ENCODE assay signal across 30 cellular contexts in genomic region chr11:70383664-70384395, GRCh38. TPM values are rescaled to one million over a fixed set of nuclear protein-coding genes. Genes with fewer than 3 reads are reported as not detected.
DNase-seq lines count a peak whose midpoint lies in the region; ATAC-seq and TF ChIP-seq lines count a peak whose summit lies in the region.
"Had no signal": no experiment of that assay in that cellular context is flagged by ENCODE, and none has a peak within 500 bp of the region (broad histone marks: within the 10 kb centered on the region; RNA-seq: fewer than 3 reads in every experiment).

No MANE protein-coding gene starts in this region.

- no peak for DNase-seq in Panc1 (ENCODE audit: low read depth, low spot score)
- no peak for DNase-seq in dorsolateral prefrontal cortex
- peak; percentile 43 for DNase-seq in mesenteric fat pad (ENCODE audit: low spot score)
- no peak for DNase-seq in vagina (ENCODE audit: extremely low spot score in 2 of 2)
- DNase-seq in NCI-H2196 (lab: John Stamatoyannopoulos, UW; ENCODE audit: unreplicated experiment), result no peak
- no peak for DNase-seq in activated CD4-positive, alpha-beta T cell treated with anti-CD3 and anti-CD28 coated beads for 1 hour
- DNase-seq in iPS-NIHi11 (ENCODE audit: low spot score), result no peak
- DNase-seq: activated CD4-positive, alpha-beta T cell treated with anti-CD3 and anti-CD28 coated beads for 36 hours; activated CD8-positive, alpha-beta T cell treated with anti-CD3 and anti-CD28 coated beads, Interleukin-2, amount 10 ng/mL, durations not matched to agents 7 days and 5 days; activated effector memory CD4-positive, alpha-beta T cell treated with anti-CD3 and anti-CD28 coated beads, Interleukin-2, amount 50 U/mL, for 16 hours; activated naive CD8-positive, alpha-beta T cell treated with anti-CD3 and anti-CD28 coated beads for 36 hours; Caco-2; cerebellar nuclear complex; DMS79 treated with DMSO at 0.1 percent for 48 hours; GF-D8; Kasumi-1; left colon; MV-4-11; NCI-H146; NCI-H2107; NCI-H446 treated with DMSO at 0.1 percent for 48 hours; NCI-H82; stimulated activated naive CD4-positive, alpha-beta T cell treated with Interleukin-2 at 50 U/mL for 16 hours had no signal

- no peak overlapping the region for H3K4me3 ChIP-seq in Panc1 (ENCODE audit: low read depth in 2 of 2, low read length in 2 of 2)
- no peak overlapping the region for H3K4me3 ChIP-seq in dorsolateral prefrontal cortex
- H3K4me3 ChIP-seq in vagina, result no peak overlapping the region
- H3K4me3 ChIP-seq: HAP-1, hepatocyte, tibial nerve had no signal

- POLR2A ChIA-PET in Panc1 (lab: Charles Lee), result interaction anchor here (0.5 kb wide), 1 partner anchor 448 kb away, joined by 3 read pairs; no protein-coding TSS in a partner anchor

- TF ChIP-seq CTCF in Panc1 (IDR thresholded peaks at IDR 0.05), result no peak
- TF ChIP-seq CTCF in dorsolateral prefrontal cortex (IDR thresholded peaks at IDR 0.05 in 54 of 56, conservative IDR thresholded peaks at IDR 0.05 in 2 of 56; ENCODE audit: low read depth in 1 of 56, partially characterized antibody in 56 of 56), result no peak
- TF ChIP-seq CTCF in vagina (IDR thresholded peaks at IDR 0.05), result no peak

- CTCF ChIA-PET in Panc1 (lab: Charles Lee), result no interaction called here

- intact Hi-C loops in Panc1 (cut with micrococcal nuclease; ENCODE audit: unreplicated experiment), result no loop called here
- intact Hi-C loops in dorsolateral prefrontal cortex (cut with DNase I), result no loop called here
- intact Hi-C loops in vagina (cut with DNase I), result no loop called here

- TSS peak; percentile 36 for BruUV-seq in Panc1 (replicated peaks; lab: Mats Ljungman, UMichigan)

- no peak for TF ChIP-seq POLR2A in vagina (IDR thresholded peaks at IDR 0.05)

- H3K9me3 ChIP-seq in Panc1 (ENCODE audit: control insufficient read depth, insufficient read depth, low read depth, low read length) (no peaks in the 10 kb centered on the region), vagina (no peaks in the 10 kb centered on the region)
- H3K9me3 ChIP-seq: Caco-2, HAP-1, neutrophil, SK-N-SH, tibial nerve had no signal

- no peak for ATAC-seq in Panc1
- ATAC-seq: activated CD4-positive, alpha-beta T cell treated with anti-CD3 and anti-CD28 coated beads for 36 hours; activated CD8-positive, alpha-beta T cell treated with anti-CD3 and anti-CD28 coated beads, Interleukin-2, amount 10 ng/mL, durations not matched to agents 7 days and 5 days; left colon had no signal

- in situ Hi-C loops in Panc1 (cut with HindIII; ENCODE audit: low pct_unique_long_range_greater_than_20kb, low sequenced_read_pairs), result no loop called here

- H3K4me1 ChIP-seq in Panc1 (ENCODE audit: control insufficient read depth, insufficient read depth, low read length) (no peaks in the 10 kb centered on the region), vagina (peaks cover 18% of the 10 kb centered on the region)
- H3K4me1 ChIP-seq: Caco-2 had no signal

- H3K36me3 ChIP-seq in Panc1 (ENCODE audit: control insufficient read depth, insufficient read depth, low read length) (peaks cover 23% of the 10 kb centered on the region), vagina (peaks cover 0 to 13% of the 10 kb centered on the region in 2 donors)

- H3K27me3 ChIP-seq in Panc1 (ENCODE audit: control insufficient read depth, insufficient read depth, low read length), result no peaks in the 10 kb centered on the region
- H3K27me3 ChIP-seq in dorsolateral prefrontal cortex, result no peaks in the 10 kb centered on the region
- no peaks in the 10 kb centered on the region for H3K27me3 ChIP-seq in vagina
- H3K27me3 ChIP-seq: hepatocyte, tibial nerve had no signal

- H3K27ac ChIP-seq in Panc1 (ENCODE audit: low read length), result no peak overlapping the region
- peak overlapping the region in 58 of 59 donors; percentile 6 to 85 (median 65) for H3K27ac ChIP-seq in dorsolateral prefrontal cortex
- peak overlapping the region; percentile 33 for H3K27ac ChIP-seq in vagina
- H3K27ac ChIP-seq: C4-2B, epithelial cell of prostate, hepatocyte, neutrophil had no signal

RNA-seq across cellular contexts. Expression of gene CTTN, which starts 14.5 kb away (rescaled TPM):
- total RNA-seq in Panc1 (2021; ENCODE audit: unreplicated experiment) (503 TPM), dorsolateral prefrontal cortex (100 to 1,000 TPM; 183 to 372 (median 269) TPM), mesenteric fat pad (232 TPM), vagina (227 TPM)
- polyA plus RNA-seq in Panc1 (2012; ENCODE audit: insufficient read length), result 500 TPM
- total RNA-seq: activated CD8-positive, alpha-beta T cell treated with anti-CD3 and anti-CD28 coated beads, Interleukin-2, amount 10 ng/mL, durations not matched to agents 7 days and 5 days had no signal
